ENCODE assay signal across 14 cellular contexts in the genomic region with DNA sequence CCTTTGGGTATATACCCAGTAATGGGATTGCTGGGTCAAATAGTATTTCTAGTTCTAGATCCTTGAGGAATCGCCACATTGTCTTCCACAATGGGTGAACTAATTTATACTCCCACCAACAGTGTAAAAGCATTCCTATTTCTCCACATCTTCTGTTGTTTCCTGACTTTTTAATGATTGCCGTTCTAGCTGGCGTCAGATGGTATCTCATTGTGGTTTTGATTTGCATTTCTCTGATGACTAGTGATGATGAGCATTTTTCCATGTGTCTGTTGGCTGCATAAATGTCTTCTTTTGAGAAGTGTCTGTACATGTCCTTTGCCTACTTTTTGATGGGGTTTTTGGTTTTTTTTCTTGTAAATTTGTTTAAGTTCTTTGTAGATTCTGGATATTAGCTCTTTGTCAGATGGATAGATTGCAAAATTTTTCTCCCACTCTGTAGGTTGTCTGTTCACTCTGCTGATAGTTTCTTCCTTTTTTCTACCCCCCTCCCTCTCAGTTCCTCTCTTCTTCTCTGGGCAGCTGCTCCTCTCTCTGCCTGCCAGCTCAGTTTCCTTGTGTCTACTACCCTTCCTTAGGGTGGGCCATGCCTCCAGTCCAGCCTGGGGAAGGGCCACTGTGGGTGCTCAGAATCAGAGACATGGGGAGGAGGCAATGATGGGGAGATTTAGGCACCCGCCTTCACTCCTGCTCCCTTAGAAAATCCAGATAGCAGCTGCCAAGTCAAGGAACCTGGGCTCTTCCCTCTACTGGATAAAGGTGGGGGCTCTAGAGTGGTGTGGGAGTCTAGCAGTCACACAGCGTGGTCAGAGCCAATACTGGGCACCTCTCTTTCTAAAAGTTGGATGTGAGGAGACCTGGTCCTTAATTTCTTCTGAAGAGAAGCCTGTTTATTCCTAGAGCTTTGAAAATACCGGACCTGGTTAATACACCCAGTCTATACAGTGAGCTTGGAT. TPM values are rescaled to one million over a fixed set of nuclear protein-coding genes. Genes with fewer than 3 reads are reported as not detected.
DNase-seq lines count a peak whose midpoint lies in the region; ATAC-seq lines count a peak whose summit lies in the region.
"Not testable (repeated sequence)": the region's sequence is repeated elsewhere in the genome, so short reads cannot be mapped to it uniquely, and the experiment has no call there.
"Had no signal": no experiment of that assay in that cellular context is flagged by ENCODE, and none has a peak within 500 bp of the region (broad histone marks: within the 10 kb centered on the region; RNA-seq: fewer than 3 reads in every experiment).

No MANE protein-coding gene starts in this region.

- not testable (repeated sequence) for H3K79me1 ChIP-seq in mesenchymal stem cell (replicated peaks; ENCODE audit: low read length, poor library complexity, severe bottlenecking)

- H2BK120ac ChIP-seq in mesenchymal stem cell (ENCODE audit: low read depth, low read length) = not testable (repeated sequence)

- H2BK5ac ChIP-seq in mesenchymal stem cell (ENCODE audit: low read depth, low read length, poor library complexity, severe bottlenecking) = peak overlapping the region; percentile 85

- peak; percentile 46 for ATAC-seq in HG03354 (IDR thresholded peaks at IDR 0.05; ENCODE audit: poor library complexity, severe bottlenecking, unreplicated experiment)
- peak; percentile 86 for ATAC-seq in stimulated activated memory B cell treated with anti-CD40 and anti-IgM and Interleukin-4, amounts not matched to agents 10 μg/mL and 1 μg/mL and 100 μg/mL, for 72 hours

- WGBS in mesenchymal stem cell = 78% methylated on average over 5 of the region's 6 CpGs

- CTCF ChIA-PET in activated naive CD4-positive, alpha-beta T cell treated with anti-CD3 and anti-CD28 coated beads for 36 hours (lab: Charles Lee) = interaction anchor here (0.7 to 2.8 kb wide), 3 partner anchors 106 to 1274 kb away, joined by 3 to 16 read pairs (median 11); no protein-coding TSS in a partner anchor

- not testable (repeated sequence) for H2BK12ac ChIP-seq in mesenchymal stem cell (ENCODE audit: low read length in 2 of 2)

- not testable (repeated sequence) for H3K4ac ChIP-seq in mesenchymal stem cell (ENCODE audit: low read depth in 1 of 2, low read length in 2 of 2)

- H3K4me1 Mint-ChIP-seq in T-helper 2 cell treated with Interferon-gamma antibody and Interleukin-4, amounts not matched to agents 5 μg/mL and 100 μg/mL, for 36 hours (ENCODE audit: low read depth) = peaks cover 14% of the 10 kb centered on the region
- H3K4me1 Mint-ChIP-seq in activated naive CD4-positive, alpha-beta T cell treated with anti-CD3 and anti-CD28 coated beads for 36 hours (ENCODE audit: low read depth) = peaks cover 45% of the 10 kb centered on the region
- peaks cover 32% of the 10 kb centered on the region for H3K4me1 Mint-ChIP-seq in dendritic cell treated with granulocyte-macrophage colony-stimulating factor and Interleukin-4, amounts not matched to agents 40 ng/mL and 50 ng/mL, for 4 days (ENCODE audit: low read depth)
- H3K4me1 Mint-ChIP-seq in stimulated activated memory B cell treated with anti-CD40 and anti-IgM and Interleukin-4, amounts not matched to agents 10 μg/mL and 1 μg/mL and 100 μg/mL, for 72 hours = peaks cover 29% of the 10 kb centered on the region

- H3K27ac Mint-ChIP-seq in T-helper 2 cell treated with Interferon-gamma antibody and Interleukin-4, amounts not matched to agents 5 μg/mL and 100 μg/mL, for 36 hours = peak overlapping the region; percentile 80
- H3K27ac Mint-ChIP-seq in activated naive CD4-positive, alpha-beta T cell treated with anti-CD3 and anti-CD28 coated beads for 36 hours = peak overlapping the region; percentile 93
- peak overlapping the region; percentile 42 for H3K27ac Mint-ChIP-seq in dendritic cell treated with granulocyte-macrophage colony-stimulating factor and Interleukin-4, amounts not matched to agents 40 ng/mL and 50 ng/mL, for 4 days
- H3K27ac Mint-ChIP-seq in stimulated activated memory B cell treated with anti-CD40 and anti-IgM and Interleukin-4, amounts not matched to agents 10 μg/mL and 1 μg/mL and 100 μg/mL, for 72 hours = peak overlapping the region; percentile 81

- H3K4me1 ChIP-seq in mesenchymal stem cell (ENCODE audit: control insufficient read depth, insufficient read depth, low read depth, low read length) = peaks cover 20% of the 10 kb centered on the region

- H2AFZ ChIP-seq in mesenchymal stem cell (ENCODE audit: low read depth, low read length) = not testable (repeated sequence)

- H3K36me3 ChIP-seq in mesenchymal stem cell (ENCODE audit: control insufficient read depth in 1 of 2, insufficient read depth in 2 of 2, low read depth in 1 of 2, low read length in 2 of 2) = not testable (repeated sequence)

- peaks cover 0 to 31% of the 10 kb centered on the region in 2 experiments for H3K27me3 ChIP-seq in mesenchymal stem cell (ENCODE audit: control insufficient read depth in 1 of 2, insufficient read depth in 1 of 2, low read length in 2 of 2)

- H3K27ac ChIP-seq in mesenchymal stem cell (ENCODE audit: low read length, poor library complexity, severe bottlenecking) = peak overlapping the region; percentile 79

- peaks cover 30% of the 10 kb centered on the region for H3K27me3 Mint-ChIP-seq in T-helper 2 cell treated with Interferon-gamma antibody and Interleukin-4, amounts not matched to agents 5 μg/mL and 100 μg/mL, for 36 hours (ENCODE audit: low read depth)
- H3K27me3 Mint-ChIP-seq in activated naive CD4-positive, alpha-beta T cell treated with anti-CD3 and anti-CD28 coated beads for 36 hours (ENCODE audit: low read depth) = peaks cover 27% of the 10 kb centered on the region
- peaks cover 17% of the 10 kb centered on the region for H3K27me3 Mint-ChIP-seq in dendritic cell treated with granulocyte-macrophage colony-stimulating factor and Interleukin-4, amounts not matched to agents 40 ng/mL and 50 ng/mL, for 4 days
- H3K27me3 Mint-ChIP-seq in stimulated activated memory B cell treated with anti-CD40 and anti-IgM and Interleukin-4, amounts not matched to agents 10 μg/mL and 1 μg/mL and 100 μg/mL, for 72 hours = peaks cover 38% of the 10 kb centered on the region

- H3K18ac ChIP-seq in mesenchymal stem cell (ENCODE audit: low read depth in 1 of 2, low read length in 2 of 2) = not testable (repeated sequence)

- H3K36me3 Mint-ChIP-seq in T-helper 2 cell treated with Interferon-gamma antibody and Interleukin-4, amounts not matched to agents 5 μg/mL and 100 μg/mL, for 36 hours (ENCODE audit: low read depth); activated naive CD4-positive, alpha-beta T cell treated with anti-CD3 and anti-CD28 coated beads for 36 hours (ENCODE audit: low read depth); dendritic cell treated with granulocyte-macrophage colony-stimulating factor and Interleukin-4, amounts not matched to agents 40 ng/mL and 50 ng/mL, for 4 days (ENCODE audit: low read depth); stimulated activated memory B cell treated with anti-CD40 and anti-IgM and Interleukin-4, amounts not matched to agents 10 μg/mL and 1 μg/mL and 100 μg/mL, for 72 hours: not testable (repeated sequence)

- intact Hi-C loops in activated naive CD4-positive, alpha-beta T cell treated with anti-CD3 and anti-CD28 coated beads for 36 hours (cut with micrococcal nuclease) = loop anchor here (1.0 to 5.0 kb wide), 4 partner anchors 38 to 103 kb away; a partner anchor contains a TSS
- intact Hi-C loops in dendritic cell treated with granulocyte-macrophage colony-stimulating factor and Interleukin-4, amounts not matched to agents 40 ng/mL and 50 ng/mL, for 4 days (cut with micrococcal nuclease) = not testable (repeated sequence)

- H3K4me2 ChIP-seq in mesenchymal stem cell (ENCODE audit: low read length, poor library complexity, severe bottlenecking) = not testable (repeated sequence)

- DNase-seq in Ammon's horn (ENCODE audit: low spot score) = peak; percentile 25
- peak; percentile 67 for DNase-seq in NOMO-1 treated with DMSO at 0.1 percent for 48 hours (lab: John Stamatoyannopoulos, UW; ENCODE audit: unreplicated experiment)
- peak; percentile 14 for DNase-seq in T-helper 2 cell treated with Interferon-gamma antibody and Interleukin-4, amounts not matched to agents 5 μg/mL and 100 μg/mL, for 36 hours (ENCODE audit: low spot score)
- peak; percentile 33 for DNase-seq in activated naive CD4-positive, alpha-beta T cell treated with anti-CD3 and anti-CD28 coated beads for 36 hours
- DNase-seq in mesenchymal stem cell = peak; percentile 71

- not testable (repeated sequence) for H2BK15ac ChIP-seq in mesenchymal stem cell (ENCODE audit: low read depth, poor library complexity, severe bottlenecking)

- not testable (repeated sequence) for H3K23ac ChIP-seq in mesenchymal stem cell (ENCODE audit: low read length in 2 of 2)

- not testable (repeated sequence) for H4K91ac ChIP-seq in mesenchymal stem cell (ENCODE audit: low read length)

- peak overlapping the region; percentile 29 for H3K9ac ChIP-seq in mesenchymal stem cell (ENCODE audit: low read length)

- not testable (repeated sequence) for H3K14ac ChIP-seq in mesenchymal stem cell (ENCODE audit: low read length in 2 of 2)

- H4K8ac ChIP-seq in mesenchymal stem cell (ENCODE audit: low read length) = not testable (repeated sequence)

- not testable (repeated sequence) for H3K9me3 Mint-ChIP-seq in T-helper 2 cell treated with Interferon-gamma antibody and Interleukin-4, amounts not matched to agents 5 μg/mL and 100 μg/mL, for 36 hours; activated naive CD4-positive, alpha-beta T cell treated with anti-CD3 and anti-CD28 coated beads for 36 hours; dendritic cell treated with granulocyte-macrophage colony-stimulating factor and Interleukin-4, amounts not matched to agents 40 ng/mL and 50 ng/mL, for 4 days; stimulated activated memory B cell treated with anti-CD40 and anti-IgM and Interleukin-4, amounts not matched to agents 10 μg/mL and 1 μg/mL and 100 μg/mL, for 72 hours

- H2AK5ac ChIP-seq in mesenchymal stem cell (ENCODE audit: low read length, severe bottlenecking) = peak overlapping the region; percentile 23

- H3K9me3 ChIP-seq in mesenchymal stem cell (ENCODE audit: control insufficient read depth, low read length) = not testable (repeated sequence)

- H3K4me3 Mint-ChIP-seq in T-helper 2 cell treated with Interferon-gamma antibody and Interleukin-4, amounts not matched to agents 5 μg/mL and 100 μg/mL, for 36 hours = peak overlapping the region; percentile 32
- not testable (repeated sequence) for H3K4me3 Mint-ChIP-seq in activated naive CD4-positive, alpha-beta T cell treated with anti-CD3 and anti-CD28 coated beads for 36 hours
- peak overlapping the region; percentile 13 for H3K4me3 Mint-ChIP-seq in dendritic cell treated with granulocyte-macrophage colony-stimulating factor and Interleukin-4, amounts not matched to agents 40 ng/mL and 50 ng/mL, for 4 days
- peak overlapping the region; percentile 24 for H3K4me3 Mint-ChIP-seq in stimulated activated memory B cell treated with anti-CD40 and anti-IgM and Interleukin-4, amounts not matched to agents 10 μg/mL and 1 μg/mL and 100 μg/mL, for 72 hours

- H3K4me3 ChIP-seq in mesenchymal stem cell (ENCODE audit: insufficient read depth in 1 of 2, low read depth in 1 of 2, low read length in 2 of 2) = not testable (repeated sequence)

RNA-seq across cellular contexts. Expression of a gene that starts 37.0 kb away (rescaled TPM):
- not detected for total RNA-seq in activated naive CD4-positive, alpha-beta T cell treated with anti-CD3 and anti-CD28 coated beads for 36 hours
- polyA plus RNA-seq in mesenchymal stem cell (2013, experiment 1 of 2) = not detected
- polyA plus RNA-seq in mesenchymal stem cell (2013, experiment 2 of 2) = not detected
- total RNA-seq: H1, renal cortical epithelial cell, ureter, WTC11 had no signal
- polyA plus RNA-seq: AG04450, H1 had no signal

RNA-seq across cellular contexts. Expression of a gene that starts 44.5 kb away (rescaled TPM):
- not detected for total RNA-seq in activated naive CD4-positive, alpha-beta T cell treated with anti-CD3 and anti-CD28 coated beads for 36 hours
- polyA plus RNA-seq in mesenchymal stem cell (2013, experiment 1 of 2) = not detected
- polyA plus RNA-seq in mesenchymal stem cell (2013, experiment 2 of 2) = not detected
- total RNA-seq: H1, renal cortical epithelial cell, T-cell, WTC11 had no signal
- polyA plus RNA-seq: AG04450, H1 had no signal

Comparison
In these comparisons a context has a peak if more than half of its experiments do, and no peak if none do; other contexts are left out.
1. DNase-seq: peak in every context shown above with its lines; median percentile 71 in mesenchymal stem cell; 67 in NOMO-1 treated with DMSO at 0.1 percent for 48 hours; 33 in activated naive CD4-positive, alpha-beta T cell treated with anti-CD3 and anti-CD28 coated beads for 36 hours; 25 in Ammon's horn; 14 in T-helper 2 cell treated with Interferon-gamma antibody and Interleukin-4, amounts not matched to agents 5 μg/mL and 100 μg/mL, for 36 hours.
2. H3K27ac Mint-ChIP-seq: peak in every context shown above with its lines; median percentile 93 in activated naive CD4-positive, alpha-beta T cell treated with anti-CD3 and anti-CD28 coated beads for 36 hours; 81 in stimulated activated memory B cell treated with anti-CD40 and anti-IgM and Interleukin-4, amounts not matched to agents 10 μg/mL and 1 μg/mL and 100 μg/mL, for 72 hours; 80 in T-helper 2 cell treated with Interferon-gamma antibody and Interleukin-4, amounts not matched to agents 5 μg/mL and 100 μg/mL, for 36 hours; 42 in dendritic cell treated with granulocyte-macrophage colony-stimulating factor and Interleukin-4, amounts not matched to agents 40 ng/mL and 50 ng/mL, for 4 days.